Comparison of ENCODE assay signal across 16 cellular contexts in genomic region chr11:72700026-72700610, GRCh38. TPM values are rescaled to one million over a fixed set of nuclear protein-coding genes. Genes with fewer than 3 reads are reported as not detected.
A peak's percentile ranks its signal among the peaks of the same experiment; 100 is the strongest.
DNase-seq lines count a peak whose midpoint lies in the region; ATAC-seq and TF ChIP-seq lines count a peak whose summit lies in the region.
"Had no signal": no experiment of that assay in that cellular context is flagged by ENCODE, and none has a peak within 500 bp of the region (broad histone marks: within the 10 kb centered on the region; RNA-seq: fewer than 3 reads in every experiment).

No MANE protein-coding gene starts in this region.

- no peak overlapping the region for H2BK12ac ChIP-seq in trophoblast cell (ENCODE audit: low read length)

- H3K23ac ChIP-seq in trophoblast cell (ENCODE audit: low read length), result no peak overlapping the region

- H3K79me2 ChIP-seq in trophoblast cell (ENCODE audit: control insufficient read depth, insufficient read depth, low read length, poor library complexity), result no peaks in the 10 kb centered on the region
- H3K79me2 ChIP-seq: hepatocyte had no signal

- no peaks in the 10 kb centered on the region for H3K9me3 Mint-ChIP-seq in activated naive CD4-positive, alpha-beta T cell treated with anti-CD3 and anti-CD28 coated beads for 36 hours
- no peaks in the 10 kb centered on the region for H3K9me3 Mint-ChIP-seq in stimulated activated effector memory CD8-positive, alpha-beta T cell treated with anti-CD3 and anti-CD28 coated beads, Interleukin-12 subunit alpha, Interleukin-12 subunit beta, amount 100 ng/mL, for 72 hours
- H3K9me3 Mint-ChIP-seq: memory B cell had no signal

- no peak overlapping the region for H3K4me2 ChIP-seq in trophoblast cell (ENCODE audit: low read length)
- H3K4me2 ChIP-seq: hepatocyte had no signal

- intact Hi-C loops in activated naive CD4-positive, alpha-beta T cell treated with anti-CD3 and anti-CD28 coated beads for 36 hours (cut with micrococcal nuclease), result no loop called here
- intact Hi-C loops in sigmoid colon (cut with DNase I), result no loop called here

- ATAC-seq in esophagus mucosa, result peak; percentile 45
- ATAC-seq in stimulated activated effector memory CD8-positive, alpha-beta T cell treated with anti-CD3 and anti-CD28 coated beads, Interleukin-12 subunit alpha, Interleukin-12 subunit beta, amount 100 ng/mL, for 72 hours, result no peak

- H2BK120ac ChIP-seq in trophoblast cell (ENCODE audit: insufficient read depth, low read length, poor library complexity), result no peak overlapping the region

- CTCF ChIA-PET in activated naive CD4-positive, alpha-beta T cell treated with anti-CD3 and anti-CD28 coated beads for 36 hours (lab: Charles Lee), result no interaction called here
- CTCF ChIA-PET in RWPE1 (lab: Yijun Ruan, JAX), result interaction anchor here (0.6 to 1.1 kb wide), 4 partner anchors 16 to 556 kb away, joined by 3 to 4 read pairs (median 3); no protein-coding TSS in a partner anchor

- H3K4me1 Mint-ChIP-seq in activated naive CD4-positive, alpha-beta T cell treated with anti-CD3 and anti-CD28 coated beads for 36 hours (ENCODE audit: low read depth), result no peaks in the 10 kb centered on the region
- peaks cover 23% of the 10 kb centered on the region for H3K4me1 Mint-ChIP-seq in stimulated activated effector memory CD8-positive, alpha-beta T cell treated with anti-CD3 and anti-CD28 coated beads, Interleukin-12 subunit alpha, Interleukin-12 subunit beta, amount 100 ng/mL, for 72 hours

- no peak overlapping the region for H3K14ac ChIP-seq in trophoblast cell (ENCODE audit: low read length)

- no peak overlapping the region for H3K4me3 ChIP-seq in trophoblast cell (ENCODE audit: low read depth, low read length)
- H3K4me3 ChIP-seq in sigmoid colon, result no peak overlapping the region
- H3K4me3 ChIP-seq: hepatocyte, SK-N-MC, testis had no signal

- H3K9ac ChIP-seq in trophoblast cell (ENCODE audit: low read length), result no peak overlapping the region

- H2BK5ac ChIP-seq in trophoblast cell (ENCODE audit: low read depth, low read length, poor library complexity), result no peak overlapping the region

- no peak overlapping the region for H4K8ac ChIP-seq in trophoblast cell (ENCODE audit: low read depth, low read length)

- H3K27me3 Mint-ChIP-seq in activated naive CD4-positive, alpha-beta T cell treated with anti-CD3 and anti-CD28 coated beads for 36 hours (ENCODE audit: low read depth), result no peaks in the 10 kb centered on the region
- H3K27me3 Mint-ChIP-seq: activated naive CD8-positive, alpha-beta T cell; memory B cell had no signal

- POLR2A ChIA-PET in RWPE1 (lab: Yijun Ruan, JAX; ENCODE audit: low non-redundant PET), result interaction anchor here (0.6 kb wide), 1 partner anchor 20 kb away, joined by 3 read pairs; no protein-coding TSS in a partner anchor

- no peak for TF ChIP-seq POLR2A in sigmoid colon (IDR thresholded peaks at IDR 0.05)

- H3K4ac ChIP-seq in trophoblast cell (ENCODE audit: low read depth, low read length), result no peak overlapping the region

- H4K91ac ChIP-seq in trophoblast cell (ENCODE audit: low read depth, low read length), result no peak overlapping the region

- no peaks in the 10 kb centered on the region for H3K4me1 ChIP-seq in trophoblast cell (ENCODE audit: control insufficient read depth in 1 of 2, insufficient read depth in 2 of 2, low read length in 2 of 2)
- H3K4me1 ChIP-seq in sigmoid colon, result peaks cover 0 to 19% (median 16%) of the 10 kb centered on the region in 4 donors

- H2AK5ac ChIP-seq in trophoblast cell (ENCODE audit: low read length), result no peak overlapping the region

- no peaks in the 10 kb centered on the region for H3K79me1 ChIP-seq in trophoblast cell (ENCODE audit: low read length)

- no peaks in the 10 kb centered on the region for H3K27me3 ChIP-seq in trophoblast cell (ENCODE audit: insufficient read depth, low read length)
- H3K27me3 ChIP-seq in sigmoid colon, result no peaks in the 10 kb centered on the region
- H3K27me3 ChIP-seq: hepatocyte, testis had no signal

- no peak overlapping the region for H3K4me3 Mint-ChIP-seq in activated naive CD4-positive, alpha-beta T cell treated with anti-CD3 and anti-CD28 coated beads for 36 hours
- H3K4me3 Mint-ChIP-seq in stimulated activated effector memory CD8-positive, alpha-beta T cell treated with anti-CD3 and anti-CD28 coated beads, Interleukin-12 subunit alpha, Interleukin-12 subunit beta, amount 100 ng/mL, for 72 hours, result no peak overlapping the region
- H3K4me3 Mint-ChIP-seq: activated naive CD8-positive, alpha-beta T cell; memory B cell had no signal

- no CpG with 5 or more reads among the region's 3 CpGs for WGBS in trophoblast cell (ENCODE audit: extremely low coverage, insufficient coverage, insufficient read length)
- WGBS in sigmoid colon, 2 donors, result 88 to 90% methylated on average over 3 of the region's 3 CpGs

- no peak for TF ChIP-seq EP300 in sigmoid colon (IDR thresholded peaks at IDR 0.05)

- H3K27ac ChIP-seq in RWPE1 (peak overlapping the region; percentile 44), trophoblast cell (ENCODE audit: low read depth, low read length) (no peak overlapping the region), sigmoid colon (no peak overlapping the region)
- H3K27ac ChIP-seq: hepatocyte, SK-N-MC, testis had no signal

- H3K9me3 ChIP-seq in trophoblast cell (ENCODE audit: insufficient read depth, low read depth, low read length) (no peaks in the 10 kb centered on the region), sigmoid colon (no peaks in the 10 kb centered on the region)
- H3K9me3 ChIP-seq: testis had no signal

- TF ChIP-seq CTCF in RWPE1 (conservative IDR thresholded peaks at IDR 0.05; ENCODE audit: low read depth) (no peak), sigmoid colon (IDR thresholded peaks at IDR 0.05) (no peak)

- H4K12ac ChIP-seq in trophoblast cell (ENCODE audit: low read depth, low read length), result no peak overlapping the region

- H3K36me3 Mint-ChIP-seq in activated naive CD4-positive, alpha-beta T cell treated with anti-CD3 and anti-CD28 coated beads for 36 hours (ENCODE audit: low read depth), result peaks cover 15% of the 10 kb centered on the region
- peaks cover 83% of the 10 kb centered on the region for H3K36me3 Mint-ChIP-seq in stimulated activated effector memory CD8-positive, alpha-beta T cell treated with anti-CD3 and anti-CD28 coated beads, Interleukin-12 subunit alpha, Interleukin-12 subunit beta, amount 100 ng/mL, for 72 hours

- DNase-seq in activated naive CD4-positive, alpha-beta T cell treated with anti-CD3 and anti-CD28 coated beads for 36 hours, result no peak
- DNase-seq in activated naive CD4-positive, alpha-beta T cell treated with Interleukin-2 at 50 U/mL for 16 hours, result no peak
- DNase-seq in RWPE1 (ENCODE audit: low spot score) (no peak), trophoblast cell (no peak), sigmoid colon (no peak), NCI-H1048 (lab: John Stamatoyannopoulos, UW) (no peak)
- no peak for DNase-seq in stimulated activated effector memory CD8-positive, alpha-beta T cell treated with anti-CD3 and anti-CD28 coated beads, Interleukin-12 subunit alpha, Interleukin-12 subunit beta, amount 100 ng/mL, for 72 hours (ENCODE audit: low spot score in 2 of 2)
- DNase-seq: activated CD4-positive, alpha-beta T cell treated with anti-CD3 and anti-CD28 coated beads for 48 hours; MV-4-11; retina; testis had no signal

- H3K27ac Mint-ChIP-seq in activated naive CD4-positive, alpha-beta T cell treated with anti-CD3 and anti-CD28 coated beads for 36 hours, result peak overlapping the region; percentile 43
- H3K27ac Mint-ChIP-seq in stimulated activated effector memory CD8-positive, alpha-beta T cell treated with anti-CD3 and anti-CD28 coated beads, Interleukin-12 subunit alpha, Interleukin-12 subunit beta, amount 100 ng/mL, for 72 hours, result peak overlapping the region; percentile 63
- H3K27ac Mint-ChIP-seq: activated naive CD8-positive, alpha-beta T cell had no signal

- H2AFZ ChIP-seq in trophoblast cell (ENCODE audit: insufficient read depth, low read length, poor library complexity), result no peak overlapping the region
- H2AFZ ChIP-seq: hepatocyte had no signal

- H3K36me3 ChIP-seq in trophoblast cell (ENCODE audit: control insufficient read depth in 1 of 2, insufficient read depth in 2 of 2, low read length in 2 of 2), result peaks cover 18 to 24% of the 10 kb centered on the region in 2 experiments
- peaks cover 27 to 79% (median 56%) of the 10 kb centered on the region in 4 donors for H3K36me3 ChIP-seq in sigmoid colon

- H3K18ac ChIP-seq in trophoblast cell (ENCODE audit: low read length), result no peak overlapping the region

RNA-seq across cellular contexts. Expression of gene PDE2A, which starts 25.9 kb away (rescaled TPM):
- total RNA-seq in activated naive CD4-positive, alpha-beta T cell treated with anti-CD3 and anti-CD28 coated beads for 36 hours, result 1 to 10 TPM in 1 of 2 experiments, under 1 TPM in 1; 0.69 to 1.1 TPM
- 6.0 TPM for total RNA-seq in esophagus mucosa
- 1.8 and 2.1 TPM in 2 replicates for polyA plus RNA-seq in trophoblast cell (2013)
- 10 to 100 TPM; 48.9 to 75.1 (median 62.1) TPM for total RNA-seq in sigmoid colon
- polyA plus RNA-seq in sigmoid colon, result 10 to 100 TPM in 1 of 3 donors, 1 to 10 TPM in 2; 1.8 to 14.7 (median 4.8) TPM

RNA-seq across cellular contexts. Expression of gene ARAP1, which starts 52.1 kb away (rescaled TPM):
- 10 to 100 TPM; 64.7 to 70.1 TPM for total RNA-seq in activated naive CD4-positive, alpha-beta T cell treated with anti-CD3 and anti-CD28 coated beads for 36 hours
- total RNA-seq in esophagus mucosa (31.0 TPM), sigmoid colon (100 to 1,000 TPM in 1 of 4 donors, 10 to 100 TPM in 3; 56.5 to 135 (median 70.0) TPM)
- 11.8 and 12.4 TPM in 2 replicates for polyA plus RNA-seq in trophoblast cell (2013)
- 10 to 100 TPM; 31.9 to 81.7 (median 34.2) TPM for polyA plus RNA-seq in sigmoid colon
